ENCODE assay signal across 13 cellular contexts in genomic region chr11:97557399-97557798, GRCh38.
DNase-seq lines count a peak whose midpoint lies in the region; ATAC-seq and TF ChIP-seq lines count a peak whose summit lies in the region.
"Had no signal": no experiment of that assay in that cellular context is flagged by ENCODE, and none has a peak within 500 bp of the region (broad histone marks: within the 10 kb centered on the region; RNA-seq: fewer than 3 reads in every experiment).

No MANE protein-coding gene starts in this region.

- H3K36me3 Mint-ChIP-seq in osteocyte (ENCODE audit: unreplicated experiment), result no peaks in the 10 kb centered on the region
- no peaks in the 10 kb centered on the region for H3K36me3 Mint-ChIP-seq in activated naive CD4-positive, alpha-beta T cell treated with anti-CD3 and anti-CD28 coated beads, Interleukin-2, amount 50 U/mL, for 72 hours
- no peaks in the 10 kb centered on the region for H3K36me3 Mint-ChIP-seq in T-helper 2 cell treated with Interferon-gamma antibody and Interleukin-4, amounts not matched to agents 5 μg/mL and 100 μg/mL, for 36 hours (ENCODE audit: low read depth)

- DNase-seq in NCI-H82 (lab: John Stamatoyannopoulos, UW) (peak; percentile 7), NCI-H82 treated with DMSO at 0.1 percent for 48 hours (lab: John Stamatoyannopoulos, UW; ENCODE audit: unreplicated experiment) (no peak), PC-3 (peak; percentile 13), dermis blood vessel endothelial cell (peak; percentile 20), osteocyte (ENCODE audit: extremely low spot score, unreplicated experiment) (no peak), KG1 (lab: John Stamatoyannopoulos, UW) (no peak)
- no peak for DNase-seq in activated naive CD4-positive, alpha-beta T cell treated with anti-CD3 and anti-CD28 coated beads, Interleukin-2, amount 50 U/mL, for 72 hours (ENCODE audit: low spot score in 2 of 2)
- DNase-seq in T-helper 2 cell treated with Interferon-gamma antibody and Interleukin-4, amounts not matched to agents 5 μg/mL and 100 μg/mL, for 36 hours (ENCODE audit: low spot score), result no peak
- DNase-seq: activated CD4-positive, alpha-beta T cell treated with anti-CD3 and anti-CD28 coated beads, Interleukin-2, amount 50 U/mL, for 4 hours; anterior cingulate cortex; MV-4-11; NCI-H345 had no signal

- H3K27ac ChIP-seq in PC-3 (ENCODE audit: low read length), result no peak overlapping the region
- H3K27ac ChIP-seq: prostate gland had no signal

- CTCF ChIA-PET in PC-3 (lab: Charles Lee), result no interaction called here

- H3K27me3 Mint-ChIP-seq in osteocyte (ENCODE audit: unreplicated experiment), result peaks cover 43% of the 10 kb centered on the region
- H3K27me3 Mint-ChIP-seq in T-helper 2 cell treated with Interferon-gamma antibody and Interleukin-4, amounts not matched to agents 5 μg/mL and 100 μg/mL, for 36 hours (ENCODE audit: low read depth), result no peaks in the 10 kb centered on the region

- intact Hi-C loops in PC-3 (cut with micrococcal nuclease), result no loop called here

- H3K9ac ChIP-seq in PC-3 (ENCODE audit: low read length), result no peak overlapping the region

- H3K9me3 ChIP-seq in PC-3 (ENCODE audit: low read length), result 0 out of 2 replicates have a peak, but pooled peaks cover 5% of the 10 kb centered on the region
- H3K9me3 ChIP-seq: prostate gland had no signal

- no peaks in the 10 kb centered on the region for H3K9me2 ChIP-seq in PC-3 (replicated peaks; ENCODE audit: low read length)

- no peaks in the 10 kb centered on the region for H3K9me3 Mint-ChIP-seq in osteocyte (ENCODE audit: unreplicated experiment)
- peaks cover 4 to 10% of the 10 kb centered on the region in 2 donors for H3K9me3 Mint-ChIP-seq in activated naive CD4-positive, alpha-beta T cell treated with anti-CD3 and anti-CD28 coated beads, Interleukin-2, amount 50 U/mL, for 72 hours
- peaks cover 23% of the 10 kb centered on the region for H3K9me3 Mint-ChIP-seq in T-helper 2 cell treated with Interferon-gamma antibody and Interleukin-4, amounts not matched to agents 5 μg/mL and 100 μg/mL, for 36 hours

- H4K20me1 ChIP-seq in PC-3 (ENCODE audit: low read length), result no peaks in the 10 kb centered on the region

- H2AFZ ChIP-seq in PC-3 (ENCODE audit: low read length), result no peak overlapping the region

- no peaks in the 10 kb centered on the region for H3F3A ChIP-seq in PC-3 (ENCODE audit: low read length, unreplicated experiment)

- ATAC-seq in PC-3, result no peak
- ATAC-seq in activated naive CD4-positive, alpha-beta T cell treated with anti-CD3 and anti-CD28 coated beads, Interleukin-2, amount 50 U/mL, for 72 hours, result no peak

- no peaks in the 10 kb centered on the region for H3K27me3 ChIP-seq in PC-3 (ENCODE audit: low read length)

- TF ChIP-seq CTCF in PC-3 (conservative IDR thresholded peaks at IDR 0.05; ENCODE audit: low read depth, low read length) (peak; percentile 50; the same call in 1 of the 2 replicates), osteocyte (IDR thresholded peaks at IDR 0.05) (peak; percentile 32)

- H3K4me2 ChIP-seq in PC-3 (ENCODE audit: low read length), result no peak overlapping the region

- no peak overlapping the region for H3K4me3 ChIP-seq in PC-3 (ENCODE audit: low read length)
- H3K4me3 ChIP-seq: prostate gland had no signal

- H3K27ac Mint-ChIP-seq in osteocyte (ENCODE audit: unreplicated experiment), result no peak overlapping the region
- no peak overlapping the region for H3K27ac Mint-ChIP-seq in activated naive CD4-positive, alpha-beta T cell treated with anti-CD3 and anti-CD28 coated beads, Interleukin-2, amount 50 U/mL, for 72 hours
- no peak overlapping the region for H3K27ac Mint-ChIP-seq in T-helper 2 cell treated with Interferon-gamma antibody and Interleukin-4, amounts not matched to agents 5 μg/mL and 100 μg/mL, for 36 hours

- H3K4me1 ChIP-seq in PC-3 (ENCODE audit: insufficient read depth, low read length), result no peaks in the 10 kb centered on the region
- H3K4me1 ChIP-seq: prostate gland had no signal

- H3K4me3 Mint-ChIP-seq in osteocyte (ENCODE audit: unreplicated experiment), result no peak overlapping the region
- H3K4me3 Mint-ChIP-seq in T-helper 2 cell treated with Interferon-gamma antibody and Interleukin-4, amounts not matched to agents 5 μg/mL and 100 μg/mL, for 36 hours, result no peak overlapping the region

- no TSS peak for BruUV-seq in PC-3 (replicated peaks; lab: Mats Ljungman, UMichigan)

- H3K4me1 Mint-ChIP-seq in osteocyte (ENCODE audit: unreplicated experiment), result no peaks in the 10 kb centered on the region
- H3K4me1 Mint-ChIP-seq in T-helper 2 cell treated with Interferon-gamma antibody and Interleukin-4, amounts not matched to agents 5 μg/mL and 100 μg/mL, for 36 hours (ENCODE audit: low read depth), result no peaks in the 10 kb centered on the region

- POLR2A ChIA-PET in PC-3 (lab: Charles Lee; ENCODE audit: unreplicated experiment), result no interaction called here

- no peaks in the 10 kb centered on the region for H3K36me3 ChIP-seq in PC-3 (ENCODE audit: low read depth, low read length)
- H3K36me3 ChIP-seq: prostate gland had no signal

- no peaks in the 10 kb centered on the region for H3K79me2 ChIP-seq in PC-3 (ENCODE audit: low read length)

Comparison
In these comparisons a context has a peak if more than half of its experiments do, and no peak if none do; other contexts are left out.
1. DNase-seq: peak in NCI-H82 (single experiment), PC-3 (single experiment) and dermis blood vessel endothelial cell (single experiment); none in NCI-H82 treated with DMSO at 0.1 percent for 48 hours (single experiment), osteocyte (single experiment), KG1 (single experiment), activated naive CD4-positive, alpha-beta T cell treated with anti-CD3 and anti-CD28 coated beads, Interleukin-2, amount 50 U/mL, for 72 hours (0 of 2) and T-helper 2 cell treated with Interferon-gamma antibody and Interleukin-4, amounts not matched to agents 5 μg/mL and 100 μg/mL, for 36 hours (single experiment).